9 cellular contexts compared by ENCODE assay signal in genomic region chr2:135744761-135745314, GRCh38. TPM values are rescaled to one million over a fixed set of nuclear protein-coding genes. Genes with fewer than 3 reads are reported as not detected.
DNase-seq lines count a peak whose midpoint lies in the region; ATAC-seq and TF ChIP-seq lines count a peak whose summit lies in the region.
"Had no signal": no experiment of that assay in that cellular context is flagged by ENCODE, and none has a peak within 500 bp of the region (broad histone marks: within the 10 kb centered on the region; RNA-seq: fewer than 3 reads in every experiment).

No MANE protein-coding gene starts in this region.

- H3K4me1 Mint-ChIP-seq in activated CD4-positive, alpha-beta T cell treated with anti-CD3 and anti-CD28 coated beads for 36 hours: peaks cover 39% of the 10 kb centered on the region
- peaks cover 28% of the 10 kb centered on the region for H3K4me1 Mint-ChIP-seq in activated CD4-positive, alpha-beta memory T cell treated with anti-CD3 and anti-CD28 coated beads for 36 hours (ENCODE audit: low read depth)

- intact Hi-C loops in activated CD4-positive, alpha-beta T cell treated with anti-CD3 and anti-CD28 coated beads for 36 hours (cut with DNase I, micrococcal nuclease): loop anchor here (5.0 kb wide), 2 partner anchors 387 to 637 kb away; no protein-coding TSS in a partner anchor
- intact Hi-C loops in activated CD4-positive, alpha-beta memory T cell treated with anti-CD3 and anti-CD28 coated beads for 36 hours (cut with micrococcal nuclease): loop anchor here (2.0 to 10.0 kb wide), 5 partner anchors 48 to 1073 kb away; partner anchors contain the start of genes CXCR4 and DARS1
- intact Hi-C loops in transverse colon (cut with DNase I; ENCODE audit: low total_unique reads): loop anchor here (10.0 kb wide), 1 partner anchor 220 kb away; no protein-coding TSS in a partner anchor

- H3K27me3 ChIP-seq in transverse colon: no peaks in the 10 kb centered on the region
- H3K27me3 ChIP-seq: adrenal gland had no signal

- H3K27ac ChIP-seq in transverse colon: no peak overlapping the region

- H3K4me3 ChIP-seq in Jurkat, Clone E6-1 (ENCODE audit: low read length): no peak overlapping the region
- no peak overlapping the region for H3K4me3 ChIP-seq in transverse colon

- H3K36me3 ChIP-seq in transverse colon: peaks cover 0 to 23% (median 11%) of the 10 kb centered on the region in 4 donors

- POLR2A ChIA-PET in activated CD4-positive, alpha-beta T cell treated with anti-CD3 and anti-CD28 coated beads for 36 hours (lab: Charles Lee): interaction anchor here (0.6 kb wide), 2 partner anchors 11 to 82 kb away, joined by 3 to 5 read pairs; no protein-coding TSS in a partner anchor
- POLR2A ChIA-PET in activated CD4-positive, alpha-beta memory T cell treated with anti-CD3 and anti-CD28 coated beads for 36 hours (lab: Charles Lee): interaction anchor here (1.2 kb wide), 1 partner anchor 11 kb away, joined by 3 read pairs; no protein-coding TSS in a partner anchor

- H3K9me3 Mint-ChIP-seq in activated CD4-positive, alpha-beta T cell treated with anti-CD3 and anti-CD28 coated beads for 36 hours (ENCODE audit: low read depth): peaks cover 2% of the 10 kb centered on the region
- no peaks in the 10 kb centered on the region for H3K9me3 Mint-ChIP-seq in activated CD4-positive, alpha-beta memory T cell treated with anti-CD3 and anti-CD28 coated beads for 36 hours

- H3K27ac Mint-ChIP-seq in activated CD4-positive, alpha-beta T cell treated with anti-CD3 and anti-CD28 coated beads for 36 hours: no peak overlapping the region
- H3K27ac Mint-ChIP-seq in activated CD4-positive, alpha-beta memory T cell treated with anti-CD3 and anti-CD28 coated beads for 36 hours: peak overlapping the region; percentile 35

- peak; percentile 58 for DNase-seq in activated CD4-positive, alpha-beta T cell treated with anti-CD3 and anti-CD28 coated beads for 36 hours
- DNase-seq in activated CD4-positive, alpha-beta T cell treated with anti-CD3 and anti-CD28 coated beads for 1 hour: no peak
- DNase-seq in Jurkat, Clone E6-1 (ENCODE audit: low read depth, low spot score): peak; percentile 60
- peak; percentile 55 for DNase-seq in activated CD4-positive, alpha-beta memory T cell treated with anti-CD3 and anti-CD28 coated beads for 36 hours
- DNase-seq in iris pigment epithelial cell (ENCODE audit: low read depth) (peak; percentile 48), transverse colon (no peak)

- no peaks in the 10 kb centered on the region for H3K9me3 ChIP-seq in transverse colon
- H3K9me3 ChIP-seq: adrenal gland had no signal

- in situ Hi-C loops in transverse colon (cut with MboI; ENCODE audit: low pct_ligation_motif_present in 1 of 4, low pct_unique_long_range_greater_than_20kb in 1 of 4, low sequenced_read_pairs in 3 of 4): loop anchor here in 1 of 4 donors (10.0 kb wide), 1 partner anchor 210 kb away; the partner anchor contains the start of genes R3HDM1 and ZRANB3

- no peaks in the 10 kb centered on the region for H3K27me3 Mint-ChIP-seq in activated CD4-positive, alpha-beta T cell treated with anti-CD3 and anti-CD28 coated beads for 36 hours
- H3K27me3 Mint-ChIP-seq in activated CD4-positive, alpha-beta memory T cell treated with anti-CD3 and anti-CD28 coated beads for 36 hours: no peaks in the 10 kb centered on the region

- TF ChIP-seq POLR2A in transverse colon (IDR thresholded peaks at IDR 0.05): no peak

- peak overlapping the region; percentile 97 for H3K4me3 Mint-ChIP-seq in activated CD4-positive, alpha-beta T cell treated with anti-CD3 and anti-CD28 coated beads for 36 hours
- peak overlapping the region; percentile 48 for H3K4me3 Mint-ChIP-seq in activated CD4-positive, alpha-beta memory T cell treated with anti-CD3 and anti-CD28 coated beads for 36 hours

- peaks cover 7 to 26% (median 18%) of the 10 kb centered on the region in 4 donors for H3K4me1 ChIP-seq in transverse colon

- ATAC-seq in activated CD4-positive, alpha-beta T cell treated with anti-CD3 and anti-CD28 coated beads for 36 hours: peak; percentile 18
- ATAC-seq in GM21619 (IDR thresholded peaks at IDR 0.05; ENCODE audit: unreplicated experiment) (no peak), HG02588 (IDR thresholded peaks at IDR 0.05; ENCODE audit: unreplicated experiment) (no peak)

- WGBS in transverse colon (ENCODE audit: low coverage in 1 of 2), 2 donors: 83 to 85% methylated on average over 5 of the region's 5 CpGs

- TF ChIP-seq EP300 in transverse colon (IDR thresholded peaks at IDR 0.05; ENCODE audit: low read depth): no peak

- CTCF ChIA-PET in activated CD4-positive, alpha-beta T cell treated with anti-CD3 and anti-CD28 coated beads for 36 hours (lab: Charles Lee): interaction anchor here (0.6 to 2.1 kb wide), 9 partner anchors 10 to 169 kb away, joined by 3 to 5 read pairs (median 3); no protein-coding TSS in a partner anchor
- CTCF ChIA-PET in activated CD4-positive, alpha-beta memory T cell treated with anti-CD3 and anti-CD28 coated beads for 36 hours (lab: Charles Lee): interaction anchor here (0.6 to 4.0 kb wide), 4 partner anchors 14 to 86 kb away, joined by 3 to 30 read pairs (median 4); no protein-coding TSS in a partner anchor

- peaks cover 28% of the 10 kb centered on the region for H3K36me3 Mint-ChIP-seq in activated CD4-positive, alpha-beta T cell treated with anti-CD3 and anti-CD28 coated beads for 36 hours (ENCODE audit: low read depth)
- peaks cover 22% of the 10 kb centered on the region for H3K36me3 Mint-ChIP-seq in activated CD4-positive, alpha-beta memory T cell treated with anti-CD3 and anti-CD28 coated beads for 36 hours

- TF ChIP-seq CTCF in transverse colon (IDR thresholded peaks at IDR 0.05): no peak

RNA-seq across cellular contexts. Expression of gene UBXN4, which starts 3.2 kb away (rescaled TPM):
- 100 to 1,000 TPM in 1 of 2 experiments, 10 to 100 TPM in 1; 97.0 to 104 TPM for total RNA-seq in activated CD4-positive, alpha-beta T cell treated with anti-CD3 and anti-CD28 coated beads for 36 hours
- 83.1 TPM for polyA plus RNA-seq in Jurkat, Clone E6-1 (2012; ENCODE audit: insufficient read depth, insufficient read length)
- total RNA-seq in activated CD4-positive, alpha-beta memory T cell treated with anti-CD3 and anti-CD28 coated beads for 36 hours: 100 to 1,000 TPM; 107 TPM
- total RNA-seq in transverse colon: 100 to 1,000 TPM in 1 of 4 donors, 10 to 100 TPM in 3; 54.2 to 101 (median 61.3) TPM

Comparison
In these comparisons a context has a peak if more than half of its experiments do, and no peak if none do; other contexts are left out.
1. DNase-seq: peak in activated CD4-positive, alpha-beta T cell treated with anti-CD3 and anti-CD28 coated beads for 36 hours (single experiment), Jurkat, Clone E6-1 (single experiment), activated CD4-positive, alpha-beta memory T cell treated with anti-CD3 and anti-CD28 coated beads for 36 hours (single experiment) and iris pigment epithelial cell (single experiment); none in activated CD4-positive, alpha-beta T cell treated with anti-CD3 and anti-CD28 coated beads for 1 hour (single experiment) and transverse colon (single experiment).